Comparison of ENCODE assay signal across 18 cellular contexts in the genomic region with DNA sequence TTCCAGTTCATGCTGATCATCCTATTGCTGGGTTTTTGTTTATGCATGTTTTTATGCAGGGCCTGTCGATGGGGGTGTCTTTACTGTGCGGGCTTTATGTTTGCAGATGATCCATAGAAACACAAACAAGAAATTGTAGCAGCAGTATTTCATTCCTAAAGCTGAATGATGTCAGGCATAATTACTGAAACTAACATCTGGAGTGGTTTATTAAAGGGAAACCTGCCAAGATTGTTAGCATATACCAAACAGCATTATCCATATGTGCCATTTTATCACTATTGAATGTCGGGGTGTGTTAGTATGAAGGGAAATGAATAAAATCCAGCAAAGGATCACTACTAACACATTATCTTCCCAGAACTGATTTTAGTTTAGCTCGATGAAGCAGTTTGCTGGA.
DNase-seq lines count a peak whose midpoint lies in the region; ATAC-seq and TF ChIP-seq lines count a peak whose summit lies in the region.
"Had no signal": no experiment of that assay in that cellular context is flagged by ENCODE, and none has a peak within 500 bp of the region (broad histone marks: within the 10 kb centered on the region; RNA-seq: fewer than 3 reads in every experiment).

No MANE protein-coding gene starts in this region.

- intact Hi-C loops in IMR-90 (cut with micrococcal nuclease): no loop called here

- H3K4ac ChIP-seq in IMR-90 (ENCODE audit: low read depth, low read length): no peak overlapping the region

- DNase-seq in EH (ENCODE audit: low read depth) (peak; percentile 11), IMR-90 (peak; percentile 13), NCI-H748 treated with DMSO at 0.1 percent for 48 hours (lab: John Stamatoyannopoulos, UW) (peak; percentile 25), fibroblast of peridontal ligament (ENCODE audit: extremely low read depth) (peak; percentile 27), nephron progenitor cell (no peak)
- DNase-seq in stimulated activated naive CD8-positive, alpha-beta T cell treated with anti-CD3 and anti-CD28 coated beads, Interleukin-15, Interleukin-2, amounts not matched to agents 100 U/mL and 50 U/mL, for 24 hours: no peak
- DNase-seq: ACHN, DND-41, H9, Karpas-422, NCI-H2107, NCI-H226, NCI-H524, T-helper 1 cell had no signal

- in situ Hi-C loops in IMR-90 (cut with MboI; ENCODE audit: low sequenced_read_pairs): no loop called here

- ATAC-seq in IMR-90 (ENCODE audit: low read depth) (peak; percentile 75), HG03045 (IDR thresholded peaks at IDR 0.05; ENCODE audit: unreplicated experiment) (no peak)
- ATAC-seq in stimulated activated naive CD8-positive, alpha-beta T cell treated with anti-CD3 and anti-CD28 coated beads, Interleukin-15, Interleukin-2, amounts not matched to agents 100 U/mL and 50 U/mL, for 24 hours: no peak
- ATAC-seq: Panc1 had no signal

- H4K8ac ChIP-seq in IMR-90 (ENCODE audit: low read depth in 2 of 2, low read length in 2 of 2): no peak overlapping the region

- no peaks in the 10 kb centered on the region for H3K36me3 Mint-ChIP-seq in nephron progenitor cell (ENCODE audit: low read depth)
- H3K36me3 Mint-ChIP-seq: CD14-positive monocyte, IgD-negative memory B cell had no signal

- dilution Hi-C loops in IMR-90 (cut with HindIII; ENCODE audit: low sequenced_read_pairs, unreplicated experiment): no loop called here

- no peak overlapping the region for H3K4me3 ChIP-seq in IMR-90 (ENCODE audit: insufficient read depth, low read depth, low read length)

- H3K27ac Mint-ChIP-seq in nephron progenitor cell: no peak overlapping the region
- H3K27ac Mint-ChIP-seq: CD14-positive monocyte, H9, IgD-negative memory B cell had no signal

- no peak overlapping the region for H3K18ac ChIP-seq in IMR-90 (ENCODE audit: low read depth, low read length)

- H2AK5ac ChIP-seq in IMR-90 (ENCODE audit: low read depth, low read length): no peak overlapping the region

- no peak overlapping the region for H2BK120ac ChIP-seq in IMR-90 (ENCODE audit: low read depth, low read length)

- peaks cover 12% of the 10 kb centered on the region for H3K9me3 Mint-ChIP-seq in nephron progenitor cell
- H3K9me3 Mint-ChIP-seq: H9 had no signal

- peaks cover 2% of the 10 kb centered on the region; the same call in 1 of the 2 replicates for H3K4me1 ChIP-seq in IMR-90 (ENCODE audit: control insufficient read depth, insufficient read depth, low read length)

- H2AK9ac ChIP-seq in IMR-90 (replicated peaks; ENCODE audit: low read depth, low read length, poor library complexity): no peak overlapping the region

- no peaks in the 10 kb centered on the region for H3K27me3 ChIP-seq in IMR-90 (ENCODE audit: control insufficient read depth, insufficient read depth, low read length)

- CTCF ChIA-PET in IMR-90 (lab: Yijun Ruan, JAX): no interaction called here

- H2BK20ac ChIP-seq in IMR-90 (ENCODE audit: low read depth, low read length): no peak overlapping the region

- H4K20me1 ChIP-seq in IMR-90 (ENCODE audit: insufficient read depth, low read length): 0 out of 2 replicates have a peak, but pooled peaks cover 6% of the 10 kb centered on the region

- WGBS in IMR-90 (ENCODE audit: extremely low coverage in 2 of 2, insufficient read length in 1 of 2), 2 experiments: no CpG with 5 or more reads among the region's 4 CpGs

- no peaks in the 10 kb centered on the region for H3K27me3 Mint-ChIP-seq in nephron progenitor cell (ENCODE audit: low read depth, poor library complexity)
- H3K27me3 Mint-ChIP-seq: IgD-negative memory B cell had no signal

- H2BK15ac ChIP-seq in IMR-90 (ENCODE audit: low read depth, low read length): no peak overlapping the region

- H3K56ac ChIP-seq in IMR-90 (ENCODE audit: extremely low read depth, insufficient read depth, low read length): no peak overlapping the region

- H2BK5ac ChIP-seq in IMR-90 (ENCODE audit: low read depth, low read length, poor library complexity, severe bottlenecking): no peak overlapping the region

- no peak overlapping the region for H3K27ac ChIP-seq in IMR-90 (ENCODE audit: insufficient read depth, low read length)

- no peaks in the 10 kb centered on the region for H3K36me3 ChIP-seq in IMR-90 (ENCODE audit: control insufficient read depth, insufficient read depth, low read length)

- no peak overlapping the region for H2AFZ ChIP-seq in IMR-90 (replicated peaks; ENCODE audit: low read length, poor library complexity)

- H3K79me1 ChIP-seq in IMR-90 (ENCODE audit: low read depth in 1 of 2, low read length in 2 of 2): peaks cover 17 to 20% of the 10 kb centered on the region in 2 experiments

- no peak overlapping the region for H3K9ac ChIP-seq in IMR-90 (ENCODE audit: low read depth, low read length)

- no peak overlapping the region for H4K5ac ChIP-seq in IMR-90 (ENCODE audit: low read depth, low read length)

- peaks cover 7% of the 10 kb centered on the region for H3K4me1 Mint-ChIP-seq in nephron progenitor cell
- H3K4me1 Mint-ChIP-seq: CD14-positive monocyte, H9 had no signal

- TF ChIP-seq POLR2A in IMR-90 (IDR thresholded peaks at IDR 0.05; ENCODE audit: low read depth, low read length): no peak

- BruUV-seq in IMR-90 (replicated peaks; lab: Mats Ljungman, UMichigan): no TSS peak

- no peak overlapping the region for H3K4me3 Mint-ChIP-seq in nephron progenitor cell
- H3K4me3 Mint-ChIP-seq: CD14-positive monocyte, H9, IgD-negative memory B cell had no signal

- POLR2A ChIA-PET in IMR-90 (lab: Charles Lee; ENCODE audit: unreplicated experiment): no interaction called here

- H3K9me3 ChIP-seq in IMR-90 (ENCODE audit: control insufficient read depth, insufficient read depth, low read length): no peaks in the 10 kb centered on the region

- H3K14ac ChIP-seq in IMR-90 (replicated peaks; ENCODE audit: low read depth, low read length): no peak overlapping the region

- TF ChIP-seq RAD21 in IMR-90 (IDR thresholded peaks at IDR 0.05; ENCODE audit: low read length): no peak

- no peak overlapping the region for H4K91ac ChIP-seq in IMR-90 (ENCODE audit: insufficient read depth, low read depth, low read length)

- H3K4me2 ChIP-seq in IMR-90 (ENCODE audit: low read depth, low read length): no peak overlapping the region

- peaks cover 4% of the 10 kb centered on the region; the same call in 1 of the 2 replicates for H3K9me1 ChIP-seq in IMR-90 (ENCODE audit: insufficient read depth, low read length)

- H3K23ac ChIP-seq in IMR-90 (ENCODE audit: low read depth, low read length): no peak overlapping the region

- no peak for TF ChIP-seq CTCF in IMR-90 (conservative IDR thresholded peaks at IDR 0.05; ENCODE audit: low read depth, low read length)
- no peak for TF ChIP-seq CTCF in nephron progenitor cell (IDR thresholded peaks at IDR 0.05)

TF ChIP-seq in IMR-90, 13 proteins besides CTCF, POLR2A, EP300 and RAD21:
- TF ChIP-seq FOS (IDR thresholded peaks at IDR 0.05; ENCODE audit: low read depth, low read length) (no peak), MXI1 (IDR thresholded peaks at IDR 0.05; ENCODE audit: borderline replicate concordance, low read depth, low read length) (no peak), MAFK (IDR thresholded peaks at IDR 0.05; ENCODE audit: low read depth, low read length) (no peak), NFE2L2 (IDR thresholded peaks at IDR 0.05; ENCODE audit: low read depth, low read length) (no peak), CHD1 (IDR thresholded peaks at IDR 0.05; ENCODE audit: low read depth, low read length) (no peak), RFX5 (IDR thresholded peaks at IDR 0.05; ENCODE audit: low read depth, low read length) (no peak), MAZ (IDR thresholded peaks at IDR 0.05; ENCODE audit: borderline replicate concordance, low read depth, low read length) (no peak), SMC3 (IDR thresholded peaks at IDR 0.05; ENCODE audit: low read depth, low read length) (no peak), BHLHE40 (IDR thresholded peaks at IDR 0.05; ENCODE audit: low read depth, low read length) (no peak), CEBPB (IDR thresholded peaks at IDR 0.05; ENCODE audit: low read depth, low read length) (no peak), RCOR1 (IDR thresholded peaks at IDR 0.05; ENCODE audit: insufficient replicate concordance, low read length) (no peak)
- TF ChIP-seq, protein P1, sequence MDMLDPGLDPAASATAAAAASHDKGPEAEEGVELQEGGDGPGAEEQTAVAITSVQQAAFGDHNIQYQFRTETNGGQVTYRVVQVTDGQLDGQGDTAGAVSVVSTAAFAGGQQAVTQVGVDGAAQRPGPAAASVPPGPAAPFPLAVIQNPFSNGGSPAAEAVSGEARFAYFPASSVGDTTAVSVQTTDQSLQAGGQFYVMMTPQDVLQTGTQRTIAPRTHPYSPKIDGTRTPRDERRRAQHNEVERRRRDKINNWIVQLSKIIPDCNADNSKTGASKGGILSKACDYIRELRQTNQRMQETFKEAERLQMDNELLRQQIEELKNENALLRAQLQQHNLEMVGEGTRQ (IDR thresholded peaks at IDR 0.05; ENCODE audit: low read depth, low read length): no peak
- TF ChIP-seq, protein P2, sequence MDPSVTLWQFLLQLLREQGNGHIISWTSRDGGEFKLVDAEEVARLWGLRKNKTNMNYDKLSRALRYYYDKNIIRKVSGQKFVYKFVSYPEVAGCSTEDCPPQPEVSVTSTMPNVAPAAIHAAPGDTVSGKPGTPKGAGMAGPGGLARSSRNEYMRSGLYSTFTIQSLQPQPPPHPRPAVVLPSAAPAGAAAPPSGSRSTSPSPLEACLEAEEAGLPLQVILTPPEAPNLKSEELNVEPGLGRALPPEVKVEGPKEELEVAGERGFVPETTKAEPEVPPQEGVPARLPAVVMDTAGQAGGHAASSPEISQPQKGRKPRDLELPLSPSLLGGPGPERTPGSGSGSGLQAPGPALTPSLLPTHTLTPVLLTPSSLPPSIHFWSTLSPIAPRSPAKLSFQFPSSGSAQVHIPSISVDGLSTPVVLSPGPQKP (IDR thresholded peaks at IDR 0.05; ENCODE audit: borderline replicate concordance, low read depth, low read length): no peak

Comparison
In these comparisons a context has a peak if more than half of its experiments do, and no peak if none do; other contexts are left out.
1. DNase-seq: peak in EH (single experiment), IMR-90 (single experiment), NCI-H748 treated with DMSO at 0.1 percent for 48 hours (single experiment) and fibroblast of peridontal ligament (single experiment); none in nephron progenitor cell (single experiment) and stimulated activated naive CD8-positive, alpha-beta T cell treated with anti-CD3 and anti-CD28 coated beads, Interleukin-15, Interleukin-2, amounts not matched to agents 100 U/mL and 50 U/mL, for 24 hours (single experiment).